10 cellular contexts compared by ENCODE assay signal in the genomic region with DNA sequence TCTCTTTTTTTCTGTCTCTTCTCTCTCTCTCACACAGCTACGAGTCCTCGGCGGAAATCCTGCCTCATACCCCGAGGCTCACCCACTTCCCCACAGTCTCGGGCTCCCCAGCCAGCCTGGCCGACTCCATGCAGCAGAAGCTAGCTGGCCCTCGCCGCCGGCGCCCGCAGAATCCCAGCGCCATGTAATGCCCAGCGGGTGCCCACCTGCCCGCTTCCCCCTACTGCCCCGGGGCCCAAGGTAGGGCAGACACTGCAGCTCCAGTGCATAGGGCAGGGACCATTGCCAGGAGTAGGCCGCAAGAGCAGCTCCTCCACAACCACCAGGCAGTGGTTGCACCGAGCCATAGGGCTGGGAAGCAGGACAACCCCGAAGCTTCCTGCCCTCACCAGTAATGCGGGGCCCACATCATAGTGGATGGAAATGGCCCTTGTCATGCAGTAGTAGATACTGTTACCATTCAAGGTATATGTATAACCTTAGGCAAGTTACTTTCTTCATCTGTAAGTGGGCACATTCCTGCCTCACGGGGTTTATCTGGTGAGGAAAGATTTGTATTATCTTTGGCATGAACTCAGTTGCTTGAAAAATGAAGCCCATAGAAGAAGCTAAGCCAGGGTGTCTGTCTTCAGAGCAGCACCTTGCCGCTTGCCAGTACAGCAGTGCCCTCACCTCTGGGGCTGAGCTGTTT. TPM values are rescaled to one million over a fixed set of nuclear protein-coding genes. Genes with fewer than 3 reads are reported as not detected.
DNase-seq lines count a peak whose midpoint lies in the region; ATAC-seq and TF ChIP-seq lines count a peak whose summit lies in the region.
"Had no signal": no experiment of that assay in that cellular context is flagged by ENCODE, and none has a peak within 500 bp of the region (broad histone marks: within the 10 kb centered on the region; RNA-seq: fewer than 3 reads in every experiment).

No MANE protein-coding gene starts in this region.

- H3K27me3 ChIP-seq in SU-DHL-6 (ENCODE audit: low read length): no peaks in the 10 kb centered on the region
- no peaks in the 10 kb centered on the region for H3K27me3 ChIP-seq in gastrocnemius medialis
- H3K27me3 ChIP-seq in HAP-1 (ENCODE audit: low read depth): no peaks in the 10 kb centered on the region

- H4K20me1 ChIP-seq in SU-DHL-6 (ENCODE audit: low read depth, low read length): no peaks in the 10 kb centered on the region

- H3K36me3 ChIP-seq in SU-DHL-6 (ENCODE audit: low read length) (no peaks in the 10 kb centered on the region), gastrocnemius medialis (peaks cover 0 to 27% of the 10 kb centered on the region in 2 donors), HAP-1 (replicated peaks) (peaks cover 34% of the 10 kb centered on the region)

- H3K9me2 ChIP-seq in SU-DHL-6 (replicated peaks; ENCODE audit: insufficient read depth, low read length): no peaks in the 10 kb centered on the region

- no peaks in the 10 kb centered on the region for H3K79me2 ChIP-seq in SU-DHL-6 (ENCODE audit: insufficient read depth, low read length)

- peak overlapping the region; percentile 69 for H3K4me2 ChIP-seq in SU-DHL-6 (ENCODE audit: low read depth, low read length, poor library complexity, severe bottlenecking)

- intact Hi-C loops in gastrocnemius medialis (cut with DNase I; ENCODE audit: low total_unique reads): no loop called here

- ATAC-seq in gastrocnemius medialis: no peak
- no peak for ATAC-seq in GM21723 (IDR thresholded peaks at IDR 0.05; ENCODE audit: unreplicated experiment)
- ATAC-seq: stimulated activated memory B cell treated with anti-CD40 and anti-IgM and Interleukin-4, amounts not matched to agents 10 μg/mL and 1 μg/mL and 100 μg/mL, for 72 hours had no signal

- H3K9me3 ChIP-seq in SU-DHL-6 (ENCODE audit: insufficient read depth, low read length) (no peaks in the 10 kb centered on the region), gastrocnemius medialis (no peaks in the 10 kb centered on the region), HAP-1 (no peaks in the 10 kb centered on the region)

- TF ChIP-seq CTCF in SU-DHL-6 (IDR thresholded peaks at IDR 0.05; ENCODE audit: insufficient read depth, low read length, poor library complexity, severe bottlenecking) (no peak), gastrocnemius medialis (IDR thresholded peaks at IDR 0.05 in 4 of 5, conservative IDR thresholded peaks at IDR 0.05 in 1 of 5) (no peak)

- peaks cover 37% of the 10 kb centered on the region for H3F3A ChIP-seq in SU-DHL-6 (ENCODE audit: insufficient read depth)

- H3K27ac ChIP-seq in SU-DHL-6 (ENCODE audit: low read depth, low read length) (peak overlapping the region; percentile 95), epithelial cell of prostate (peak overlapping the region; percentile 99), gastrocnemius medialis (peak overlapping the region in 3 of 4 donors; percentile 87 to 93 (median 91))

- H3K4me1 ChIP-seq in gastrocnemius medialis: peaks cover 8 to 13% of the 10 kb centered on the region in 2 donors
- H3K4me1 ChIP-seq in HAP-1: peaks cover 11% of the 10 kb centered on the region

- H2AFZ ChIP-seq in SU-DHL-6 (ENCODE audit: low read depth, low read length, severe bottlenecking): no peak overlapping the region

- H3K4me3 ChIP-seq in SU-DHL-6 (ENCODE audit: insufficient read depth, low read length, poor library complexity, severe bottlenecking) (no peak overlapping the region), gastrocnemius medialis (no peak overlapping the region), HAP-1 (no peak overlapping the region)

- in situ Hi-C loops in gastrocnemius medialis (cut with MboI; ENCODE audit: low sequenced_read_pairs in 4 of 4) (loop anchor here in 1 of 4 donors (25.0 kb wide), 1 partner anchor 169 kb away; a partner anchor contains a TSS), HAP-1 (cut with MboI; ENCODE audit: low sequenced_read_pairs) (loop anchor here (10.0 kb wide), 1 partner anchor 157 kb away; a partner anchor contains a TSS)

- DNase-seq in EH (ENCODE audit: low read depth) (peak; percentile 54), epithelial cell of prostate (ENCODE audit: low read depth, low spot score) (no peak), gastrocnemius medialis (no peak), T-helper 1 cell (no peak), HAP-1 (ENCODE audit: low spot score in 2 of 2) (no peak), NCI-H1105 treated with DMSO at 0.1 percent for 48 hours (lab: John Stamatoyannopoulos, UW) (no peak)
- DNase-seq: effector CD4-positive, alpha-beta T cell had no signal

- no peak for TF ChIP-seq POLR2A in gastrocnemius medialis (IDR thresholded peaks at IDR 0.05)

- peak overlapping the region; percentile 0; the same call in 1 of the 2 replicates for H3K9ac ChIP-seq in SU-DHL-6 (ENCODE audit: low read length)

RNA-seq across cellular contexts. Expression of a gene that starts 36.9 kb away (rescaled TPM):
- total RNA-seq in gastrocnemius medialis: 100 to 1,000 TPM; 115 to 206 (median 148) TPM

RNA-seq across cellular contexts. Expression of a gene that starts 53.9 kb away (rescaled TPM):
- 10 to 100 TPM; 22.7 to 31.0 (median 26.4) TPM for total RNA-seq in gastrocnemius medialis
